In the genomic region with DNA sequence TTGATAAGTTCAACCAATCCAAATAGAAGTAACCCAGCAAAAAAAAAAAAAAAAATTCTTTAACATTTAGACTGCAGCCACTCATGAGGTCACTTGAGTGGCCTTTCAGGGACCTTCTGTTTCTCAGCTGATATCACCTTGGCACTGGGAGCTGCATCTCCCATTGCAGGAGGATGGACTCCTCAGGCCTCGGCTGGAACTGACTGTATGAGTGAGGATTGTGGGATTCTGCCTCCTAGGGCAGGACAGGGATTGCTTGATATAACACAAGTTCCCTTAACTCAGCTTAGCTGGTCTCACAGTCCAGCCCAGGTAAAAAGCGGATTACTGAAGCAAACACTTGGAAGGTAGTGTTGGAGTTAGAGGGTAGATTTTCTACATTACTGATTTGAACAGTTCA, we compare ENCODE assay signal across 39 cellular contexts. TPM values are rescaled to one million over a fixed set of nuclear protein-coding genes. Genes with fewer than 3 reads are reported as not detected.
"Had no signal": no experiment of that assay in that cellular context is flagged by ENCODE, and none has a peak within 500 bp of the region (broad histone marks: within the 10 kb centered on the region; RNA-seq: fewer than 3 reads in every experiment).

No MANE protein-coding gene starts in this region.

- H3K9me3 ChIP-seq: ascending aorta had no signal

- H3K4me3 ChIP-seq: ascending aorta, cardiac muscle cell had no signal

- H3K27me3 ChIP-seq: ascending aorta, cardiac muscle cell had no signal

- H3K9me3 Mint-ChIP-seq: activated CD4-positive, alpha-beta memory T cell treated with anti-CD3 and anti-CD28 coated beads for 36 hours; activated CD8-positive, alpha-beta T cell treated with anti-CD3 and anti-CD28 coated beads for 36 hours; activated naive CD4-positive, alpha-beta T cell treated with anti-CD3 and anti-CD28 coated beads for 36 hours; activated naive CD4-positive, alpha-beta T cell treated with anti-CD3 and anti-CD28 coated beads, Interleukin-2, amount 50 U/mL, for 72 hours; activated naive CD8-positive, alpha-beta T cell treated with anti-CD3 and anti-CD28 coated beads for 36 hours; activated T-cell treated with anti-CD3 and anti-CD28 coated beads, Interleukin-2, amount 50 U/mL, for 4 hours; activated T-cell treated with anti-CD3 and anti-CD28 coated beads, Interleukin-2, amount 50 U/mL, for 72 hours; activated T-helper 1 cell treated with anti-CD3 and anti-CD28 coated beads, Interleukin-12 subunit alpha, Interleukin-12 subunit beta, Interleukin-2, Interleukin-4 antibody, amounts not matched to agents 30 ng/mL and 10 ng/mL and 1 ng/mL, durations not matched to agents 14 hours and 24 hours and 36 hours; activated T-helper 17 cell treated with anti-CD3 and anti-CD28 coated beads, Interleukin-2, amount 50 U/mL, for 72 hours; central memory CD8-positive, alpha-beta T cell; T-cell had no signal

- H3K36me3 Mint-ChIP-seq: activated CD4-positive, alpha-beta memory T cell treated with anti-CD3 and anti-CD28 coated beads for 36 hours; activated naive CD4-positive, alpha-beta T cell treated with anti-CD3 and anti-CD28 coated beads, Interleukin-2, amount 50 U/mL, for 72 hours; activated naive CD8-positive, alpha-beta T cell treated with anti-CD3 and anti-CD28 coated beads for 36 hours; brain had no signal

- FAIRE-seq: bronchial epithelial cell had no signal

- H3K27ac Mint-ChIP-seq: activated B cell treated with CpG ODN at 0.5 μM for 24 hours; activated CD4-positive, alpha-beta memory T cell treated with anti-CD3 and anti-CD28 coated beads for 36 hours; activated CD4-positive, alpha-beta T cell treated with anti-CD3 and anti-CD28 coated beads, Interleukin-2, amount 10 ng/mL, durations not matched to agents 24 days and 14 days; activated CD8-positive, alpha-beta T cell treated with anti-CD3 and anti-CD28 coated beads for 36 hours; activated naive CD4-positive, alpha-beta T cell treated with anti-CD3 and anti-CD28 coated beads for 36 hours; activated naive CD4-positive, alpha-beta T cell treated with anti-CD3 and anti-CD28 coated beads, Interleukin-2, amount 50 U/mL, for 72 hours; activated naive CD8-positive, alpha-beta T cell treated with anti-CD3 and anti-CD28 coated beads for 36 hours; activated T-cell treated with anti-CD3 and anti-CD28 coated beads, Interleukin-2, amount 50 U/mL, for 72 hours; activated T-helper 1 cell treated with anti-CD3 and anti-CD28 coated beads, Interleukin-12 subunit alpha, Interleukin-12 subunit beta, Interleukin-2, Interleukin-4 antibody, amounts not matched to agents 30 ng/mL and 10 ng/mL and 1 ng/mL, durations not matched to agents 14 hours and 24 hours and 36 hours; activated T-helper 17 cell treated with anti-CD3 and anti-CD28 coated beads, Interleukin-2, amount 50 U/mL, for 72 hours; brain; T-cell; T-helper 17 cell had no signal

- H3K4me1 ChIP-seq: ascending aorta had no signal

- H3K27me3 Mint-ChIP-seq: activated CD4-positive, alpha-beta memory T cell treated with anti-CD3 and anti-CD28 coated beads for 36 hours; activated naive CD8-positive, alpha-beta T cell treated with anti-CD3 and anti-CD28 coated beads for 36 hours; brain had no signal

- H3K4me1 Mint-ChIP-seq: activated B cell treated with CpG ODN at 0.5 μM for 24 hours; activated CD4-positive, alpha-beta T cell treated with anti-CD3 and anti-CD28 coated beads, Interleukin-2, amount 10 ng/mL, durations not matched to agents 24 days and 14 days; activated naive CD8-positive, alpha-beta T cell treated with anti-CD3 and anti-CD28 coated beads for 36 hours; activated T-helper 17 cell treated with anti-CD3 and anti-CD28 coated beads, Interleukin-2, amount 50 U/mL, for 72 hours; brain; central memory CD8-positive, alpha-beta T cell; T-cell; T-helper 17 cell had no signal

- H3K4me3 Mint-ChIP-seq: activated B cell treated with CpG ODN at 0.5 μM for 24 hours; activated CD4-positive, alpha-beta memory T cell treated with anti-CD3 and anti-CD28 coated beads for 36 hours; activated CD4-positive, alpha-beta T cell treated with anti-CD3 and anti-CD28 coated beads, Interleukin-2, amount 10 ng/mL, durations not matched to agents 24 days and 14 days; activated CD8-positive, alpha-beta T cell treated with anti-CD3 and anti-CD28 coated beads for 36 hours; activated naive CD4-positive, alpha-beta T cell treated with anti-CD3 and anti-CD28 coated beads for 36 hours; activated naive CD8-positive, alpha-beta T cell treated with anti-CD3 and anti-CD28 coated beads for 36 hours; activated T-cell treated with anti-CD3 and anti-CD28 coated beads, Interleukin-2, amount 50 U/mL, for 4 hours; activated T-cell treated with anti-CD3 and anti-CD28 coated beads, Interleukin-2, amount 50 U/mL, for 72 hours; activated T-helper 1 cell treated with anti-CD3 and anti-CD28 coated beads, Interleukin-12 subunit alpha, Interleukin-12 subunit beta, Interleukin-2, Interleukin-4 antibody, amounts not matched to agents 30 ng/mL and 10 ng/mL and 1 ng/mL, durations not matched to agents 14 hours and 24 hours and 36 hours; activated T-helper 17 cell treated with anti-CD3 and anti-CD28 coated beads, Interleukin-2, amount 50 U/mL, for 72 hours; brain; central memory CD8-positive, alpha-beta T cell; T-cell; T-helper 17 cell had no signal

- H3K36me3 ChIP-seq: ascending aorta, cardiac muscle cell, WERI-Rb-1 had no signal

- H3K27ac ChIP-seq: ascending aorta, cardiac muscle cell, WERI-Rb-1 had no signal

- DNase-seq: activated B cell treated with CpG ODN at 0.5 μM for 24 hours; activated CD4-positive, alpha-beta memory T cell treated with anti-CD3 and anti-CD28 coated beads for 36 hours; activated CD4-positive, alpha-beta T cell treated with anti-CD3 and anti-CD28 coated beads for 4 hours; activated CD4-positive, alpha-beta T cell treated with anti-CD3 and anti-CD28 coated beads, Interleukin-2, amount 10 ng/mL, durations not matched to agents 24 days and 14 days; activated CD4-positive, alpha-beta T cell treated with anti-CD3 and anti-CD28 coated beads, Interleukin-2, amount 50 U/mL, for 1 hour; activated CD4-positive, alpha-beta T cell treated with anti-CD3 and anti-CD28 coated beads, Interleukin-2, amount 50 U/mL, for 4 hours; activated CD4-positive, CD25-positive, alpha-beta regulatory T cell treated with anti-CD3 and anti-CD28 coated beads, Interleukin-2, amount 50 U/mL, for 72 hours; activated CD8-positive, alpha-beta memory T cell treated with anti-CD3 and anti-CD28 coated beads, Interleukin-2, amount 50 U/mL, for 4 hours; activated CD8-positive, alpha-beta T cell treated with anti-CD3 and anti-CD28 coated beads for 36 hours; activated effector memory CD4-positive, alpha-beta T cell treated with anti-CD3 and anti-CD28 coated beads, Interleukin-2, amount 50 U/mL, for 16 hours; activated gamma-delta T cell treated with Interleukin-2 at 50 U/mL for 16 hours; activated naive CD4-positive, alpha-beta T cell; activated naive CD4-positive, alpha-beta T cell treated with anti-CD3 and anti-CD28 coated beads for 36 hours; activated naive CD4-positive, alpha-beta T cell treated with anti-CD3 and anti-CD28 coated beads, Interleukin-2, amount 50 U/mL, for 16 hours; activated naive CD8-positive, alpha-beta T cell treated with anti-CD3 and anti-CD28 coated beads for 36 hours; activated T-cell treated with anti-CD3 and anti-CD28 coated beads for 4 hours; activated T-cell treated with anti-CD3 and anti-CD28 coated beads, Interleukin-2, amount 50 U/mL, for 1 hour; activated T-cell treated with anti-CD3 and anti-CD28 coated beads, Interleukin-2, amount 50 U/mL, for 4 hours; activated T-cell treated with anti-CD3 and anti-CD28 coated beads, Interleukin-2, amount 50 U/mL, for 72 hours; amygdala; anterior cingulate cortex; caudate nucleus; cerebellar nuclear complex; T-cell; T-helper 17 cell; T-helper 9 cell; WERI-Rb-1 had no signal

RNA-seq across cellular contexts. Expression of a gene that starts 3.5 kb away (rescaled TPM):
- total RNA-seq: activated CD4-positive, alpha-beta memory T cell treated with anti-CD3 and anti-CD28 coated beads for 36 hours; activated CD4-positive, alpha-beta T cell treated with anti-CD3 and anti-CD28 coated beads, Interleukin-2, amount 10 ng/mL, durations not matched to agents 24 days and 14 days; activated CD8-positive, alpha-beta memory T cell treated with anti-CD3 and anti-CD28 coated beads for 36 hours; activated CD8-positive, alpha-beta T cell treated with anti-CD3 and anti-CD28 coated beads for 36 hours; activated naive CD4-positive, alpha-beta T cell treated with anti-CD3 and anti-CD28 coated beads for 36 hours; activated naive CD4-positive, alpha-beta T cell treated with anti-CD3 and anti-CD28 coated beads, Interleukin-2, amount 50 U/mL, for 72 hours; activated naive CD8-positive, alpha-beta T cell treated with anti-CD3 and anti-CD28 coated beads for 36 hours; activated T-cell treated with anti-CD3 and anti-CD28 coated beads, Interleukin-2, amount 50 U/mL, for 4 hours; activated T-cell treated with anti-CD3 and anti-CD28 coated beads, Interleukin-2, amount 50 U/mL, for 72 hours; activated T-helper 1 cell treated with anti-CD3 and anti-CD28 coated beads, Interleukin-12 subunit alpha, Interleukin-12 subunit beta, Interleukin-2, Interleukin-4 antibody, amounts not matched to agents 30 ng/mL and 10 ng/mL and 1 ng/mL, durations not matched to agents 14 hours and 24 hours and 36 hours; activated T-helper 17 cell treated with anti-CD3 and anti-CD28 coated beads, Interleukin-2, amount 50 U/mL, for 72 hours; ascending aorta; bronchial epithelial cell; cardiac muscle cell; chondrocyte; T-helper 1 cell treated with Interleukin-12 subunit alpha and Interleukin-12 subunit beta and Interleukin-4 antibody, amounts not matched to agents 30 ng/mL and 1 ng/mL, for 36 hours; T-helper 17 cell; T-helper 2 cell treated with Interferon-gamma antibody and Interleukin-4, amounts not matched to agents 100 ng/mL and 5 ng/mL, for 36 hours had no signal
